ENCODE assay signal across 1 cellular context in the genomic region with DNA sequence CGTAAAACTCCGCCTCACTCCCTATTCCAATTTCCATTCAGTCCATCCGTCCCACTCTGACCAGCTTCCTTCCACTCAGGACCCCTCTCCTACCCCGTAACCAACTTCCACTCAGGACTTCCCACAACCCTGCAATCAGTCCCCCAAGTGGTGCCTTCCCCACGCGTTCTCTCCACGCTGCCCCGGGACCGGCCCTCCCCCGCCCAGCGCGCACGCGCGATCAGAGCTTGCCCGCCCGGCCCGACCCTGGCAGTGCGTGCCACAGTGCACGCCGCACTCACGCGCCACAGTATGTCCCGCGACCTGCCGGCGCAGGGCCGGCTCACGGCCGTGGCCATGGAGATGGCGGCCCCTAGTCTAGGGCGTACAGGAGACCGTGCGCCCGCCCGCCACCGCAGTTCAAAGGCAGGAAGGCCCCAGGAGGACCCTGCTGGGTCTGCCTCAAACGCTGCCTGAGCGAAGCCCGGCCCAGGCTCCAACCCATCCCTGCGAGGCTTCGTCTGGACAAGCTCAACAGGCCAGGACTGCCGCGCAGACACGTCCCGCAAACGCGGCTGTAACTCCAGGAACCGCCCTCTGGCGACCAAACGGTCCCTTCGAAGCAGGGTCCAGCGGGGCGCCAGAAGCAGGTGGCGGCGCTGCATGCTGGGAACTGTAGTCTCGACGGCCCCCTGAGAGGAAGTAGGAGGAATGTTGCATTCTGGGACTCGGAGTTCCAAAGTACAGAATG.
TF ChIP-seq lines count a peak whose summit lies in the region.

A gene with protein sequence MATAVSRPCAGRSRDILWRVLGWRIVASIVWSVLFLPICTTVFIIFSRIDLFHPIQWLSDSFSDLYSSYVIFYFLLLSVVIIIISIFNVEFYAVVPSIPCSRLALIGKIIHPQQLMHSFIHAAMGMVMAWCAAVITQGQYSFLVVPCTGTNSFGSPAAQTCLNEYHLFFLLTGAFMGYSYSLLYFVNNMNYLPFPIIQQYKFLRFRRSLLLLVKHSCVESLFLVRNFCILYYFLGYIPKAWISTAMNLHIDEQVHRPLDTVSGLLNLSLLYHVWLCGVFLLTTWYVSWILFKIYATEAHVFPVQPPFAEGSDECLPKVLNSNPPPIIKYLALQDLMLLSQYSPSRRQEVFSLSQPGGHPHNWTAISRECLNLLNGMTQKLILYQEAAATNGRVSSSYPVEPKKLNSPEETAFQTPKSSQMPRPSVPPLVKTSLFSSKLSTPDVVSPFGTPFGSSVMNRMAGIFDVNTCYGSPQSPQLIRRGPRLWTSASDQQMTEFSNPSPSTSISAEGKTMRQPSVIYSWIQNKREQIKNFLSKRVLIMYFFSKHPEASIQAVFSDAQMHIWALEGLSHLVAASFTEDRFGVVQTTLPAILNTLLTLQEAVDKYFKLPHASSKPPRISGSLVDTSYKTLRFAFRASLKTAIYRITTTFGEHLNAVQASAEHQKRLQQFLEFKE (minus strand): TSS at position 373 of the 730 bp plus-strand sequence. CDS start 35 bp downstream, at position 338.

TF ChIP-seq in K562, 482 proteins besides CTCF, POLR2A, EP300 and RAD21 (continued from another document):
- peak; percentile 88 for TF ChIP-seq REST (CRISPR knock-in tag; IDR thresholded peaks at IDR 0.05; ENCODE audit: low read depth)
